In genomic region chrX:120358687-120359086, GRCh38 we compare ENCODE assay signal across 1 cellular context.
TF ChIP-seq lines count a peak whose summit lies in the region.

No MANE protein-coding gene starts in this region.

TF ChIP-seq in WTC11, 78 proteins besides CTCF, POLR2A, EP300 and RAD21 (continued from another document):
- TF ChIP-seq MXD4 (CRISPR knock-in tag; IDR thresholded peaks at IDR 0.05; ENCODE audit: borderline replicate concordance): no peak
- no peak for TF ChIP-seq E2F5 (CRISPR knock-in tag; IDR thresholded peaks at IDR 0.05)
- no peak for TF ChIP-seq ZNF281 (CRISPR knock-in tag; IDR thresholded peaks at IDR 0.05)
- TF ChIP-seq USF1 (CRISPR knock-in tag; IDR thresholded peaks at IDR 0.05): no peak
- TF ChIP-seq ZMAT4 (CRISPR knock-in tag; IDR thresholded peaks at IDR 0.05): no peak
TF ChIP-seq in WTC11: peak in this region for 0.
